Comparison of ENCODE assay signal across 34 cellular contexts in the genomic region with DNA sequence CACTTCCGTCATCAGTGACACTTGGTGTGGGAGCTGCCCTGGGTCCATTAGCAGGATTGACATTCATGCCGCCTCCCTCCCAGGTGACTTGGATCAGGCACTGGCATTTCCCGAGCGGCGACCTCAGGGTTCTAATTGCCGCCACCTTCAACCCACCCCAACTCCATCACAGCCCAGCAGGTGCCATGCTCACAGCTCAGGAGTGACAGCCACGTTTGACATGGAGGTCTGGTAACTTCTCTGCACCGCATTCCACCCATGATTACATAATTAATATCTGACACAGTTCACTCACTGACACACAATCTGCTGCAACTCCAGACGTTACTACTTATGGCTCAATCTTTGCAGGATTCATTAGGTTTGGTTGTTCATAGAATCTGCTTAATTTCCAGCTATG.
"Had no signal": no experiment of that assay in that cellular context is flagged by ENCODE, and none has a peak within 500 bp of the region (broad histone marks: within the 10 kb centered on the region; RNA-seq: fewer than 3 reads in every experiment).

No MANE protein-coding gene starts in this region.

- H3K27me3 ChIP-seq: MG63 had no signal

- H3K36me3 ChIP-seq: MG63 had no signal

- H3K9me3 ChIP-seq: MG63 had no signal

- H3K9ac ChIP-seq: KMS-11 had no signal

- DNase-seq: Karpas-422, Kasumi-1, KG1, MG63, MM.1S, MV-4-11, NCI-H1048, NCI-H1092, NCI-H1092 treated with DMSO at 0.1 percent for 48 hours, NCI-H1105, NCI-H1105 treated with DMSO at 0.1 percent for 48 hours, NCI-H1417, NCI-H1417 treated with DMSO at 0.1 percent for 48 hours, NCI-H1436, NCI-H1436 treated with DMSO at 0.1 percent for 48 hours, NCI-H146, NCI-H1694, NCI-H1694 treated with DMSO at 0.1 percent for 48 hours, NCI-H187, NCI-H187 treated with DMSO at 0.1 percent for 48 hours, NCI-H1930, NCI-H2029, NCI-H2029 treated with DMSO at 0.1 percent for 48 hours, NCI-H2081, NCI-H2081 treated with DMSO at 0.1 percent for 48 hours, NCI-H2107, NCI-H2171, NCI-H2171 treated with DMSO at 0.1 percent for 48 hours, NCI-H2227 treated with DMSO at 0.1 percent for 48 hours, NCI-H226, NCI-H345, NCI-H446, NCI-H446 treated with DMSO at 0.1 percent for 48 hours had no signal

- H3K4me2 ChIP-seq: KMS-11 had no signal

- H3K4me3 ChIP-seq: MG63 had no signal

- H3K27ac ChIP-seq: KMS-11 had no signal
